In genomic region chr7:37495574-37496184, GRCh38 we compare ENCODE assay signal across 8 cellular contexts. TPM values are rescaled to one million over a fixed set of nuclear protein-coding genes. Genes with fewer than 3 reads are reported as not detected.
DNase-seq lines count a peak whose midpoint lies in the region; ATAC-seq, FAIRE-seq and TF ChIP-seq lines count a peak whose summit lies in the region.
"Had no signal": no experiment of that assay in that cellular context is flagged by ENCODE, and none has a peak within 500 bp of the region (broad histone marks: within the 10 kb centered on the region; RNA-seq: fewer than 3 reads in every experiment).

No MANE protein-coding gene starts in this region.

- H2AFZ ChIP-seq in MM.1S (ENCODE audit: low read length) = peak overlapping the region; percentile 59; the same call in 1 of the 2 replicates
- H2AFZ ChIP-seq in K562 (ENCODE audit: low read depth, low read length) = no peak overlapping the region

- H3F3A ChIP-seq in MM.1S (ENCODE audit: insufficient read depth, low read length) = peaks cover 14% of the 10 kb centered on the region

- peak; percentile 39 to 50; a peak in 3 of 4 replicates for TF ChIP-seq RAD21 in K562 (CRISPR knock-in tag; conservative IDR thresholded peaks at IDR 0.05 in 1 of 2, IDR thresholded peaks at IDR 0.05 in 1 of 2)

- TF ChIP-seq CTCF in MM.1S (IDR thresholded peaks at IDR 0.05; ENCODE audit: low read length) (peak; percentile 57), K562 (IDR thresholded peaks at IDR 0.05 in 2 of 3, conservative IDR thresholded peaks at IDR 0.05 in 1 of 3; ENCODE audit: insufficient read depth in 2 of 3, low read depth in 1 of 3, low read length in 3 of 3) (peak; percentile 12 to 75 (median 37); a peak in 4 of 6 replicates), lung (IDR thresholded peaks at IDR 0.05; ENCODE audit: control extremely low read depth, extremely low read depth) (peak; percentile 43)

- CTCF ChIA-PET in K562 (lab: Yijun Ruan, JAX; ENCODE audit: low intra/inter-chr PET ratio) = interaction anchor here (0.7 kb wide), 1 partner anchor 303 kb away, joined by 3 read pairs; no protein-coding TSS in a partner anchor

- H4K20me1 ChIP-seq in MM.1S (ENCODE audit: insufficient read depth, low read length) = no peaks in the 10 kb centered on the region
- H4K20me1 ChIP-seq in K562 (replicated peaks; ENCODE audit: control insufficient read depth, insufficient read depth, low read length) = no peaks in the 10 kb centered on the region

- H3K4me1 ChIP-seq in MM.1S (ENCODE audit: low read length) (peaks cover 20% of the 10 kb centered on the region), K562 (replicated peaks in 1 of 2; ENCODE audit: control insufficient read depth in 2 of 2, insufficient read depth in 2 of 2, low read length in 2 of 2) (peaks cover 0 to 5% of the 10 kb centered on the region in 2 experiments; a peak in 1 of 5 replicates), lung (ENCODE audit: control insufficient read depth in 2 of 2, insufficient read depth in 2 of 2, low read length in 2 of 2) (no peaks in the 10 kb centered on the region)

- POLR2A ChIA-PET in K562 (lab: Yijun Ruan, JAX) = interaction anchor here (1.2 kb wide), 1 partner anchor 11 kb away, joined by 4 read pairs; no protein-coding TSS in a partner anchor

- peak; percentile 40 for FAIRE-seq in K562 (lab: Jason Lieb, UNC)

- in situ Hi-C loops in K562 (cut with MboI) = no loop called here

- H3K4me3 ChIP-seq in MM.1S (ENCODE audit: low read length) (no peak overlapping the region), K562 (no peak overlapping the region), lung (no peak overlapping the region)

- H3K9me3 ChIP-seq in MM.1S (replicated peaks; ENCODE audit: insufficient read depth, low read length) = no peaks in the 10 kb centered on the region
- H3K9me3 ChIP-seq in K562 (replicated peaks; ENCODE audit: control insufficient read depth, insufficient read depth, low read depth, low read length) = no peaks in the 10 kb centered on the region
- peaks cover 0 to 2% of the 10 kb centered on the region in 2 donors for H3K9me3 ChIP-seq in lung (ENCODE audit: control insufficient read depth in 2 of 2, insufficient read depth in 1 of 2, low read length in 1 of 2)

- H3K4me2 ChIP-seq in MM.1S (ENCODE audit: low read depth, low read length) (peak overlapping the region; percentile 71), K562 (ENCODE audit: insufficient read depth, low read length) (no peak overlapping the region)

- DNase-seq in GF-D8 (lab: John Stamatoyannopoulos, UW) (peak; percentile 42), MM.1S (peak; percentile 48), K562 (ENCODE audit: extremely low read depth in 1 of 4, low spot score in 3 of 4) (peak; percentile 11 to 28 (median 26)), lung (ENCODE audit: low spot score) (no peak)
- no peak for DNase-seq in activated T-cell treated with anti-CD3 and anti-CD28 coated beads, Interleukin-2, amount 50 U/mL, for 48 hours
- DNase-seq: right cardiac atrium had no signal

- no TSS peak for BruUV-seq in K562 (replicated peaks; lab: Mats Ljungman, UMichigan)

- ATAC-seq in K562 = 0 out of 3 replicates have a peak, but pooled peaks have one; percentile 38
- peak; percentile 53 for ATAC-seq in lung (ENCODE audit: insufficient read depth, low FRiP score)
- no peak for ATAC-seq in GM19023 (IDR thresholded peaks at IDR 0.05; ENCODE audit: unreplicated experiment)
- no peak for ATAC-seq in HG02870 (IDR thresholded peaks at IDR 0.05; ENCODE audit: unreplicated experiment)

- intact Hi-C loops in K562 (cut with micrococcal nuclease) = loop anchor here (1.0 kb wide), 1 partner anchor 211 kb away; no protein-coding TSS in a partner anchor

- H3K79me2 ChIP-seq in MM.1S (ENCODE audit: low read length) (no peaks in the 10 kb centered on the region), K562 (ENCODE audit: control insufficient read depth, insufficient read depth, low read length) (no peaks in the 10 kb centered on the region)

- H3K9me2 ChIP-seq in MM.1S (replicated peaks; ENCODE audit: insufficient read depth, low read length) = no peaks in the 10 kb centered on the region

- H3K9me1 ChIP-seq in K562 (ENCODE audit: control insufficient read depth, insufficient read depth, low read length) = no peaks in the 10 kb centered on the region

- H3K27ac ChIP-seq in MM.1S (ENCODE audit: low read length) (peak overlapping the region; percentile 74; the same call in 1 of the 2 replicates), K562 (ENCODE audit: extremely low read depth, low read depth, low read length) (no peak overlapping the region), lung (ENCODE audit: low read depth in 1 of 2, low read length in 1 of 2) (no peak overlapping the region)

- TF ChIP-seq POLR2A in K562 (conservative IDR thresholded peaks at IDR 0.05) = no peak

- no peaks in the 10 kb centered on the region for H3K36me3 ChIP-seq in MM.1S (replicated peaks; ENCODE audit: insufficient read depth, low read length)
- no peaks in the 10 kb centered on the region for H3K36me3 ChIP-seq in K562 (ENCODE audit: control insufficient read depth, insufficient read depth, low read length)
- H3K36me3 ChIP-seq in lung (ENCODE audit: control insufficient read depth in 2 of 2, insufficient read depth in 2 of 2, low read length in 2 of 2) = no peaks in the 10 kb centered on the region

- H3K27me3 ChIP-seq in MM.1S (replicated peaks; ENCODE audit: insufficient read depth, low read length) (no peaks in the 10 kb centered on the region), K562 (ENCODE audit: control insufficient read depth in 2 of 2, insufficient read depth in 2 of 2, low read length in 2 of 2) (no peaks in the 10 kb centered on the region), lung (ENCODE audit: control insufficient read depth, insufficient read depth) (no peaks in the 10 kb centered on the region)

- WGBS in K562 (ENCODE audit: insufficient coverage, low coverage, missing lambda C conversion rate) = 4% methylated on average over 4 of the region's 4 CpGs
- WGBS in lung, 2 donors = 56 to 62% methylated on average over 4 of the region's 4 CpGs

- no peak overlapping the region for H3K9ac ChIP-seq in MM.1S (ENCODE audit: low read length)
- no peak overlapping the region for H3K9ac ChIP-seq in K562 (ENCODE audit: insufficient read depth in 1 of 2, low read depth in 2 of 2, low read length in 2 of 2)

- TF ChIP-seq EP300 in K562 (IDR thresholded peaks at IDR 0.05; ENCODE audit: low read length) = no peak

TF ChIP-seq in K562, 482 proteins besides CTCF, POLR2A, EP300 and RAD21 (continues in another document):
- TF ChIP-seq CBX2 (IDR thresholded peaks at IDR 0.05; ENCODE audit: insufficient read depth, low read length, poor library complexity, severe bottlenecking) = no peak
- no peak for TF ChIP-seq CLOCK (CRISPR knock-in tag; IDR thresholded peaks at IDR 0.05; ENCODE audit: borderline replicate concordance)

RNA-seq across cellular contexts. Expression of gene ELMO1, which starts 47.0 kb away (rescaled TPM):
- total RNA-seq in K562 (2011; cell fraction: chromatin; rRNA removed; ENCODE audit: low replicate concordance) = 4.3 and 9.1 TPM in 2 replicates
- total RNA-seq in K562 (2011; cell fraction: nucleolus; rRNA removed) = 3.7 and 3.8 TPM in 2 replicates
- 2.8 and 5.2 TPM in 2 replicates for total RNA-seq in K562 (2011; cell fraction: nucleoplasm; rRNA removed)
- 2.4 and 3.8 TPM in 2 replicates for total RNA-seq in K562 (2014; rRNA removed)
- total RNA-seq in K562 (2014; rRNA removed; fragmentation: Illumina TruSeq; extraction: Trizol) = 3.6 and 4.3 TPM in 2 replicates
- 5.4 and 7.0 TPM in 2 replicates for total RNA-seq in K562 (2015; rRNA removed; fragmentation: Illumina TruSeq; extraction: Trizol)
- total RNA-seq in K562 (2021) = 5.3 and 5.5 TPM in 2 replicates
- polyA plus RNA-seq in K562 (2011; rRNA removed) = 0.36 and 0.64 TPM in 2 replicates
- polyA plus RNA-seq in K562 (2011; cell fraction: cytosol; rRNA removed) = 0.28 and 0.80 TPM in 2 replicates
- polyA plus RNA-seq in K562 (2011; cell fraction: nucleus; rRNA removed) = 0.20 and 1.2 TPM in 2 replicates
- 4.1 and 5.1 TPM in 2 replicates for polyA plus RNA-seq in K562 (2012)
- 6.3 and 7.2 TPM in 2 replicates for polyA plus RNA-seq in K562 (2014; fragmentation: Illumina TruSeq; extraction: Trizol)
- 1 to 10 TPM; 2.5 to 3.0 TPM for polyA plus RNA-seq in K562 (2014; fragmentation: Nextera tagmentation; extraction: Ambion mirVana)
- 3.8 and 6.8 TPM in 2 replicates for polyA plus RNA-seq in K562 (2014; rRNA removed)
- 1.1 and 2.8 TPM in 2 replicates for polyA minus RNA-seq in K562 (2011; rRNA and poly(A)+ RNA removed)
- 0.46 and 1.2 TPM in 2 replicates for polyA minus RNA-seq in K562 (2011; cell fraction: cytosol; rRNA and poly(A)+ RNA removed)
- 1.9 and 2.0 TPM in 2 replicates for polyA minus RNA-seq in K562 (2011; cell fraction: nucleus; rRNA and poly(A)+ RNA removed)
- total RNA-seq in lung = 100 to 1,000 TPM in 1 of 2 donors, 10 to 100 TPM in 1; 51.6 to 183 TPM
- polyA plus RNA-seq in lung = 10 to 100 TPM; 10.1 to 17.2 TPM

Comparison
In these comparisons a context has a peak if more than half of its experiments do, and no peak if none do; other contexts are left out.
1. DNase-seq: peak in GF-D8 (single experiment), MM.1S (single experiment) and K562 (4 of 4); none in lung (single experiment) and activated T-cell treated with anti-CD3 and anti-CD28 coated beads, Interleukin-2, amount 50 U/mL, for 48 hours (0 of 2).
2. ATAC-seq: peak in K562 (single experiment) and lung (single experiment); none in GM19023 (single experiment) and HG02870 (single experiment).
3. RNA of gene ELMO1, which starts 47.0 kb away (total RNA-seq): 51.6 to 183 TPM in lung; 2.4 to 9.1 TPM in K562; every median in the first group is over 4 times any median in the second.
4. Peak in every context shown above with its lines, with median percentiles within 50 percentile points of each other: CTCF ChIP-seq.